ENCODE assay signal across 8 cellular contexts in the genomic region with DNA sequence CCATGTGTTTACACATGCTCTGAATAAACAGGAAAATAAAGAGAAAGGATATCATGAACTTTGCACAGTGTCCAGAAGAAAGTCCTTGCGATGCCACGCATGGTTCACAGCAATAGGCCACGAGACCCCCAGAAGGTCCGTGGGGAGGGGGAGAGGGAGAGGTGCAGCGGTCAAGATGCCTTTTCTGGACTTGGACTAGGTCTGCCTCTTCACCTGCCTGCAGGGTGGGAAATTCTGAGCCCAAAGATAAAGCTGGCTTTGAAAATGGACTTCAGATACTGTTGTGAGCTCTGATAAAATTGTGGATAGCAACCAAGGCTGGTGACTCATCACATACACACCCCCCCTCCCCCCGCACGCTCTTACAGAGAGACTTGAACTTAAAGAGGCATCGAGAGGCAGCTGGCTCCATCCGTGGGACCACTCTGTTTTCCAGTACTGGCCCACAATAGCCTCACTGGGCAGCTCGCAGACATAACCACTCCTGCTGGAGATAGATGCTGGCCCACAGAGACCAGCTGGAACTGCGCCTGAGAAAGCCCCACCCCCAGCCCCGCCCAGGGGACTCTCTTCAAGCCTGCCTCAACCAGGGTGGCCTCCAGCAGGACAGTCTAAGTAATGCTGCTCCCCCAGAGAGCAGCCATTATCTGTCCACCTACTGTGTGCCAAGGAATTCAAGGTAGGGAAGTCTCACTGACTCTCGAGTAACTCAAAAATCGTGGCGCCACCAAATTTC. TPM values are rescaled to one million over a fixed set of nuclear protein-coding genes. Genes with fewer than 3 reads are reported as not detected.
DNase-seq lines count a peak whose midpoint lies in the region; ATAC-seq and TF ChIP-seq lines count a peak whose summit lies in the region.

No MANE protein-coding gene starts in this region.

- 36 to 51% methylated on average over 10 to 14 of the region's 15 CpGs for WGBS in mesodermal cell (ENCODE audit: insufficient coverage in 2 of 2), 2 experiments
- WGBS in upper lobe of left lung, 2 donors, result 25 to 39% methylated on average over 11 to 15 of the region's 15 CpGs

- peaks cover 33% of the 10 kb centered on the region for H3K27me3 ChIP-seq in SJSA1 (replicated peaks)
- peaks cover 0 to 17% (median 0%) of the 10 kb centered on the region in 4 donors for H3K27me3 ChIP-seq in upper lobe of left lung

- CTCF ChIA-PET in activated CD4-positive, alpha-beta T cell treated with anti-CD3 and anti-CD28 coated beads, Interleukin-2, amount 10 ng/mL, durations not matched to agents 7 days and 5 days (lab: Charles Lee), result interaction anchor here (1.2 to 1.5 kb wide), 3 partner anchors 9 to 23 kb away, joined by 3 to 4 read pairs (median 3); no protein-coding TSS in a partner anchor

- no peak for TF ChIP-seq CTCF in endothelial cell (IDR thresholded peaks at IDR 0.05; ENCODE audit: unreplicated experiment)
- TF ChIP-seq CTCF in upper lobe of left lung (IDR thresholded peaks at IDR 0.05), result no peak

- H3K4me3 Mint-ChIP-seq in activated CD4-positive, alpha-beta T cell treated with anti-CD3 and anti-CD28 coated beads, Interleukin-2, amount 10 ng/mL, durations not matched to agents 7 days and 5 days, result no peak overlapping the region
- H3K4me3 Mint-ChIP-seq in endothelial cell (ENCODE audit: unreplicated experiment), result peak overlapping the region; percentile 89

- no peaks in the 10 kb centered on the region for H3K36me3 ChIP-seq in SJSA1
- H3K36me3 ChIP-seq in mesodermal cell (ENCODE audit: control insufficient read depth, insufficient read depth, low read length), result no peaks in the 10 kb centered on the region
- no peaks in the 10 kb centered on the region for H3K36me3 ChIP-seq in upper lobe of left lung

- DNase-seq in activated CD4-positive, alpha-beta T cell treated with anti-CD3 and anti-CD28 coated beads for 48 hours, result peak; percentile 49
- DNase-seq in activated CD4-positive, alpha-beta T cell treated with anti-CD3 and anti-CD28 coated beads, Interleukin-2, amount 10 ng/mL, durations not matched to agents 7 days and 5 days, result no peak
- DNase-seq in SJSA1 (ENCODE audit: low read depth in 1 of 2, low spot score in 2 of 2) (peak; percentile 82 to 83), endothelial cell (ENCODE audit: low spot score) (peak; percentile 49), upper lobe of left lung (peak; percentile 32 to 85), D341Med (ENCODE audit: low spot score) (no peak), activated gamma-delta T cell treated with Interleukin-2 at 50 U/mL for 16 hours (no peak)

- H3K27me3 Mint-ChIP-seq in activated CD4-positive, alpha-beta T cell treated with anti-CD3 and anti-CD28 coated beads, Interleukin-2, amount 10 ng/mL, durations not matched to agents 7 days and 5 days, result peaks cover 70% of the 10 kb centered on the region
- H3K27me3 Mint-ChIP-seq in endothelial cell (ENCODE audit: unreplicated experiment), result peaks cover 16% of the 10 kb centered on the region

- H3K9me3 Mint-ChIP-seq in activated CD4-positive, alpha-beta T cell treated with anti-CD3 and anti-CD28 coated beads, Interleukin-2, amount 10 ng/mL, durations not matched to agents 7 days and 5 days, result peaks cover 3% of the 10 kb centered on the region
- H3K9me3 Mint-ChIP-seq in endothelial cell (ENCODE audit: unreplicated experiment), result no peaks in the 10 kb centered on the region

- peak in 1 of 4 donors; percentile 35 for TF ChIP-seq EP300 in upper lobe of left lung (IDR thresholded peaks at IDR 0.05)

- H3K27ac ChIP-seq in SJSA1 (no peak overlapping the region), mesodermal cell (ENCODE audit: low read depth, low read length, severe bottlenecking) (peak overlapping the region; percentile 97), upper lobe of left lung (peak overlapping the region in 2 of 4 donors; percentile 80 to 84)

- peak; percentile 67 to 73 for ATAC-seq in upper lobe of left lung (ENCODE audit: low FRiP score in 2 of 2)

- H3K9me3 ChIP-seq in SJSA1 (replicated peaks) (no peaks in the 10 kb centered on the region; the same call in 1 of the 2 replicates), mesodermal cell (ENCODE audit: control insufficient read depth, low read length) (no peaks in the 10 kb centered on the region), upper lobe of left lung (no peaks in the 10 kb centered on the region)

- H3K4me1 ChIP-seq in SJSA1 (replicated peaks) (peaks cover 33% of the 10 kb centered on the region), mesodermal cell (ENCODE audit: control insufficient read depth, insufficient read depth, low read length, poor library complexity, severe bottlenecking) (peaks cover 19% of the 10 kb centered on the region), upper lobe of left lung (peaks cover 24 to 37% (median 33%) of the 10 kb centered on the region in 4 donors)

- H3K4me3 ChIP-seq in SJSA1 (no peak overlapping the region), mesodermal cell (ENCODE audit: extremely low read depth, insufficient read depth, low read length, poor library complexity, severe bottlenecking) (peak overlapping the region; percentile 51), upper lobe of left lung (peak overlapping the region in 1 of 4 donors; percentile 44)

- no peak for TF ChIP-seq POLR2A in upper lobe of left lung (IDR thresholded peaks at IDR 0.05)

- POLR2A ChIA-PET in activated CD4-positive, alpha-beta T cell treated with anti-CD3 and anti-CD28 coated beads, Interleukin-2, amount 10 ng/mL, durations not matched to agents 7 days and 5 days (lab: Charles Lee), result no interaction called here

- H3K27ac Mint-ChIP-seq in activated CD4-positive, alpha-beta T cell treated with anti-CD3 and anti-CD28 coated beads, Interleukin-2, amount 10 ng/mL, durations not matched to agents 7 days and 5 days, result no peak overlapping the region
- H3K27ac Mint-ChIP-seq in endothelial cell (ENCODE audit: unreplicated experiment), result peak overlapping the region; percentile 89

- H3K36me3 Mint-ChIP-seq in activated CD4-positive, alpha-beta T cell treated with anti-CD3 and anti-CD28 coated beads, Interleukin-2, amount 10 ng/mL, durations not matched to agents 7 days and 5 days (ENCODE audit: low read depth), result no peaks in the 10 kb centered on the region
- no peaks in the 10 kb centered on the region for H3K36me3 Mint-ChIP-seq in endothelial cell (ENCODE audit: low read depth, unreplicated experiment)

- peaks cover 25% of the 10 kb centered on the region for H3K4me1 Mint-ChIP-seq in activated CD4-positive, alpha-beta T cell treated with anti-CD3 and anti-CD28 coated beads, Interleukin-2, amount 10 ng/mL, durations not matched to agents 7 days and 5 days
- H3K4me1 Mint-ChIP-seq in endothelial cell (ENCODE audit: unreplicated experiment), result peaks cover 24% of the 10 kb centered on the region

RNA-seq across cellular contexts. Expression of a gene that starts 21.2 kb away (rescaled TPM):
- 10 to 100 TPM; 62.0 to 68.8 TPM for total RNA-seq in activated CD4-positive, alpha-beta T cell treated with anti-CD3 and anti-CD28 coated beads, Interleukin-2, amount 10 ng/mL, durations not matched to agents 7 days and 5 days
- total RNA-seq in SJSA1 (2014; rRNA removed; shearing (Covaris generic)), result not detected in 2 replicates
- total RNA-seq in endothelial cell (ENCODE audit: unreplicated experiment) (3.5 TPM), upper lobe of left lung (10 to 100 TPM in 1 of 6 donors, 1 to 10 TPM in 5; 5.1 to 28.1 (median 7.6) TPM)
- polyA plus RNA-seq in mesodermal cell (2013, experiment 1 of 2), result 3.4 TPM
- polyA plus RNA-seq in mesodermal cell (2013, experiment 2 of 2), result 1.9 TPM

Comparison
In these comparisons a context has a peak if more than half of its experiments do, and no peak if none do; other contexts are left out.
1. DNase-seq: peak in activated CD4-positive, alpha-beta T cell treated with anti-CD3 and anti-CD28 coated beads for 48 hours (single experiment), SJSA1 (2 of 2), endothelial cell (single experiment) and upper lobe of left lung (2 of 2); none in activated CD4-positive, alpha-beta T cell treated with anti-CD3 and anti-CD28 coated beads, Interleukin-2, amount 10 ng/mL, durations not matched to agents 7 days and 5 days (single experiment), D341Med (single experiment) and activated gamma-delta T cell treated with Interleukin-2 at 50 U/mL for 16 hours (single experiment).